Comparison of ENCODE assay signal across 13 cellular contexts in the genomic region with DNA sequence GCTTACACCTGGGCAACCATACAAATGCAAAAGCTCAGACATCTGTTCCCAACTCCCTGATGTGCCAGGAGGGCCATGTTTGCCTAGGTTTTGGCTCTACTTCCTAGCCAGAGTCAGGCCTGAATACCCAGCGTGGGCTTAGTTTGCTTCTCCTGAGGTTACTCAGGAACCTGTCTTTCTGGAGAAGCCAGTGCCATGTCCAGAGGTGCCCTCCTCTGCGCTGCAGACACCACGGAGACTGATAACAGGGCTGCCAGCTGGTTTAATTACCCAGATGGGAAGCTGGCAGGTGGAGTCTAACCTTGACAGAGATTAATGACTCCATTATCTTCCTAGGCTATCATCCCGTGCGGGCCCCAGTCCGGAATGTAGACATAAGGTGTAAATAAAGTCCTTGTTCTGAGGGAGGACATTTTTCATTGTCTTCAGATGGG. TPM values are rescaled to one million over a fixed set of nuclear protein-coding genes. Genes with fewer than 3 reads are reported as not detected.
DNase-seq lines count a peak whose midpoint lies in the region; ATAC-seq and TF ChIP-seq lines count a peak whose summit lies in the region.
"Had no signal": no experiment of that assay in that cellular context is flagged by ENCODE, and none has a peak within 500 bp of the region (broad histone marks: within the 10 kb centered on the region; RNA-seq: fewer than 3 reads in every experiment).

No MANE protein-coding gene starts in this region.

- no peak overlapping the region for H3K4me3 Mint-ChIP-seq in endodermal cell
- no peak overlapping the region for H3K4me3 Mint-ChIP-seq in CD8-positive, alpha-beta T cell
- H3K4me3 Mint-ChIP-seq: activated CD8-positive, alpha-beta memory T cell treated with anti-CD3 and anti-CD28 coated beads, Interleukin-2, amount 10 ng/mL, durations not matched to agents 7 days and 5 days had no signal

- H3K4me1 Mint-ChIP-seq in endodermal cell, result no peaks in the 10 kb centered on the region
- H3K4me1 Mint-ChIP-seq in CD8-positive, alpha-beta T cell (ENCODE audit: low read depth), result peaks cover 17% of the 10 kb centered on the region

- peaks cover 12% of the 10 kb centered on the region for H3K9me3 Mint-ChIP-seq in endodermal cell
- no peaks in the 10 kb centered on the region for H3K9me3 Mint-ChIP-seq in CD8-positive, alpha-beta T cell

- no peak overlapping the region for H3K4me2 ChIP-seq in mammary epithelial cell (ENCODE audit: insufficient read depth, low read depth, low read length)

- H3K27me3 Mint-ChIP-seq in endodermal cell (ENCODE audit: insufficient read depth), result no peaks in the 10 kb centered on the region
- H3K27me3 Mint-ChIP-seq in CD8-positive, alpha-beta T cell (ENCODE audit: low read depth), result peaks cover 3% of the 10 kb centered on the region

- no peaks in the 10 kb centered on the region for H3K36me3 ChIP-seq in endodermal cell (ENCODE audit: control insufficient read depth, insufficient read depth, low read length)
- H3K36me3 ChIP-seq in esophagus squamous epithelium, result no peaks in the 10 kb centered on the region
- H3K36me3 ChIP-seq in mammary epithelial cell (ENCODE audit: insufficient read depth, low read length), result no peaks in the 10 kb centered on the region
- no peaks in the 10 kb centered on the region for H3K36me3 ChIP-seq in CD8-positive, alpha-beta T cell (ENCODE audit: insufficient read depth, low read length)
- H3K36me3 ChIP-seq: left lung had no signal

- H3K9ac ChIP-seq in endodermal cell (ENCODE audit: extremely low read depth, low read length, poor library complexity, severe bottlenecking) (no peak overlapping the region), mammary epithelial cell (ENCODE audit: insufficient read depth, low read length) (no peak overlapping the region)

- 92 to 97% methylated on average over 4 to 6 of the region's 6 CpGs for WGBS in endodermal cell (ENCODE audit: insufficient coverage in 1 of 2, insufficient read length in 1 of 2), 2 experiments
- 25 to 47% methylated on average over 5 of the region's 6 CpGs for WGBS in esophagus squamous epithelium, 2 donors
- WGBS in mammary epithelial cell (ENCODE audit: low coverage, missing lambda C conversion rate), result 90% methylated on average over 5 of the region's 6 CpGs

- H4K20me1 ChIP-seq in mammary epithelial cell (ENCODE audit: insufficient read depth, low read length), result no peaks in the 10 kb centered on the region

- ATAC-seq in GM18502 (IDR thresholded peaks at IDR 0.05; ENCODE audit: poor library complexity, unreplicated experiment), result no peak
- ATAC-seq in CD8-positive, alpha-beta T cell, result no peak
- ATAC-seq: activated CD8-positive, alpha-beta memory T cell treated with anti-CD3 and anti-CD28 coated beads, Interleukin-2, amount 10 ng/mL, durations not matched to agents 7 days and 5 days; left lung; psoas muscle had no signal

- no TSS peak for BruUV-seq in mammary epithelial cell (replicated peaks; lab: Mats Ljungman, UMichigan)

- no peak overlapping the region for H2AFZ ChIP-seq in mammary epithelial cell (ENCODE audit: low read depth, low read length)

- DNase-seq in COLO668 (lab: John Stamatoyannopoulos, UW; ENCODE audit: unreplicated experiment) (peak; percentile 79), NCI-H1417 treated with DMSO at 0.1 percent for 48 hours (lab: John Stamatoyannopoulos, UW) (peak; percentile 65), NCI-H524 (lab: John Stamatoyannopoulos, UW) (peak; percentile 32 to 75), endodermal cell (peak; percentile 46), esophagus squamous epithelium (lab: John Stamatoyannopoulos, UW) (no peak), mammary epithelial cell (no peak)
- DNase-seq in CD8-positive, alpha-beta T cell, result no peak
- DNase-seq: activated CD8-positive, alpha-beta memory T cell treated with anti-CD3 and anti-CD28 coated beads, Interleukin-2, amount 10 ng/mL, durations not matched to agents 7 days and 5 days; dermis blood vessel endothelial cell; GDM1; left lung; psoas muscle had no signal

- dilution Hi-C loops in mammary epithelial cell (cut with HindIII; ENCODE audit: low sequenced_read_pairs), result loop anchor here (5.0 kb wide), 2 partner anchors 85 to 275 kb away; no protein-coding TSS in a partner anchor

- TF ChIP-seq POLR2A in esophagus squamous epithelium (IDR thresholded peaks at IDR 0.05), result no peak

- CTCF ChIA-PET in mammary epithelial cell (lab: Charles Lee; ENCODE audit: low non-redundant PET), result no interaction called here
- CTCF ChIA-PET in CD8-positive, alpha-beta T cell (lab: Charles Lee), result interaction anchor here (0.6 kb wide), 1 partner anchor 53 kb away, joined by 3 read pairs; no protein-coding TSS in a partner anchor

- H3K4me1 ChIP-seq in endodermal cell (ENCODE audit: control insufficient read depth, insufficient read depth, low read length), result no peaks in the 10 kb centered on the region
- peaks cover 0 to 16% (median 0%) of the 10 kb centered on the region in 3 donors for H3K4me1 ChIP-seq in esophagus squamous epithelium
- H3K4me1 ChIP-seq in mammary epithelial cell (ENCODE audit: insufficient read depth, low read length), result no peaks in the 10 kb centered on the region
- peaks cover 6% of the 10 kb centered on the region for H3K4me1 ChIP-seq in CD8-positive, alpha-beta T cell (ENCODE audit: insufficient read depth, low read length)
- H3K4me1 ChIP-seq: psoas muscle had no signal

- H3K27ac Mint-ChIP-seq in endodermal cell, result no peak overlapping the region
- H3K27ac Mint-ChIP-seq in CD8-positive, alpha-beta T cell, result no peak overlapping the region
- H3K27ac Mint-ChIP-seq: activated CD8-positive, alpha-beta memory T cell treated with anti-CD3 and anti-CD28 coated beads, Interleukin-2, amount 10 ng/mL, durations not matched to agents 7 days and 5 days had no signal

- H3K9me3 ChIP-seq in endodermal cell (ENCODE audit: control insufficient read depth, low read length) (peaks cover 9% of the 10 kb centered on the region), esophagus squamous epithelium (no peaks in the 10 kb centered on the region), mammary epithelial cell (replicated peaks; ENCODE audit: insufficient read depth, low read length) (peaks cover 2% of the 10 kb centered on the region)
- no peaks in the 10 kb centered on the region for H3K9me3 ChIP-seq in CD8-positive, alpha-beta T cell (ENCODE audit: low read length)
- H3K9me3 ChIP-seq: left lung, psoas muscle had no signal

- intact Hi-C loops in esophagus squamous epithelium (cut with DNase I) (no loop called here), mammary epithelial cell (cut with micrococcal nuclease) (no loop called here)
- intact Hi-C loops in CD8-positive, alpha-beta T cell (cut with DNase I, micrococcal nuclease), result no loop called here

- H3K4me3 ChIP-seq in endodermal cell (ENCODE audit: low read length) (no peak overlapping the region), esophagus squamous epithelium (no peak overlapping the region), mammary epithelial cell (replicated peaks in 1 of 3; ENCODE audit: insufficient read depth in 1 of 3, low read depth in 2 of 3, low read length in 3 of 3) (no peak overlapping the region)
- H3K4me3 ChIP-seq in CD8-positive, alpha-beta T cell (ENCODE audit: low read depth, low read length), result no peak overlapping the region
- H3K4me3 ChIP-seq: left lung, psoas muscle had no signal

- no peak for TF ChIP-seq CTCF in endodermal cell (conservative IDR thresholded peaks at IDR 0.05)
- TF ChIP-seq CTCF in esophagus squamous epithelium (IDR thresholded peaks at IDR 0.05), result no peak
- no peak for TF ChIP-seq CTCF in mammary epithelial cell (conservative IDR thresholded peaks at IDR 0.05 in 1 of 2, IDR thresholded peaks at IDR 0.05 in 1 of 2; ENCODE audit: extremely low read depth in 1 of 2, insufficient read depth in 1 of 2, low read depth in 1 of 2, low read length in 2 of 2)
- TF ChIP-seq CTCF in CD8-positive, alpha-beta T cell (IDR thresholded peaks at IDR 0.05), result no peak

- POLR2A ChIA-PET in CD8-positive, alpha-beta T cell (lab: Charles Lee), result interaction anchor here (1.2 kb wide), 1 partner anchor 9 kb away, joined by 3 read pairs; no protein-coding TSS in a partner anchor

- no peaks in the 10 kb centered on the region for H3K27me3 ChIP-seq in endodermal cell (ENCODE audit: control insufficient read depth, insufficient read depth, low read length, poor library complexity, severe bottlenecking)
- H3K27me3 ChIP-seq in esophagus squamous epithelium, result no peaks in the 10 kb centered on the region
- H3K27me3 ChIP-seq in mammary epithelial cell (ENCODE audit: insufficient read depth, low read length), result no peaks in the 10 kb centered on the region
- no peaks in the 10 kb centered on the region for H3K27me3 ChIP-seq in CD8-positive, alpha-beta T cell (ENCODE audit: insufficient read depth, low read length)
- H3K27me3 ChIP-seq: left lung had no signal

- no peak overlapping the region for H3K27ac ChIP-seq in endodermal cell (ENCODE audit: low read depth, low read length)
- H3K27ac ChIP-seq in esophagus squamous epithelium, result no peak overlapping the region
- no peak overlapping the region for H3K27ac ChIP-seq in mammary epithelial cell (ENCODE audit: insufficient read depth, low read depth, low read length)
- no peak overlapping the region for H3K27ac ChIP-seq in CD8-positive, alpha-beta T cell (ENCODE audit: low read depth, low read length)
- H3K27ac ChIP-seq: left lung, psoas muscle had no signal

- in situ Hi-C loops in mammary epithelial cell (cut with MboI; ENCODE audit: low sequenced_read_pairs in 2 of 2), result no loop called here

- no peaks in the 10 kb centered on the region for H3K36me3 Mint-ChIP-seq in endodermal cell (ENCODE audit: low read depth)
- H3K36me3 Mint-ChIP-seq in CD8-positive, alpha-beta T cell, result no peaks in the 10 kb centered on the region

- no peaks in the 10 kb centered on the region for H3K79me2 ChIP-seq in mammary epithelial cell (ENCODE audit: insufficient read depth, low read length)

RNA-seq across cellular contexts. Expression of gene ZNFX1, which starts 29.1 kb away (rescaled TPM):
- total RNA-seq in endodermal cell (1 to 10 TPM; 8.1 to 8.9 TPM), esophagus squamous epithelium (10 to 100 TPM; 12.8 to 25.2 (median 17.9) TPM), mammary epithelial cell (10 to 100 TPM; 24.9 to 34.0 TPM)
- polyA plus RNA-seq in endodermal cell (2013, experiment 1 of 2), result 6.7 TPM
- 6.1 TPM for polyA plus RNA-seq in endodermal cell (2013, experiment 2 of 2)
- 6.3 TPM for polyA plus RNA-seq in mammary epithelial cell
- 54.2 TPM for polyA minus RNA-seq in mammary epithelial cell
- total RNA-seq in CD8-positive, alpha-beta T cell, result 10 to 100 TPM; 53.8 to 55.0 TPM

Comparison
In these comparisons a context has a peak if more than half of its experiments do, and no peak if none do; other contexts are left out.
1. DNase-seq: peak in COLO668 (single experiment), NCI-H1417 treated with DMSO at 0.1 percent for 48 hours (single experiment), NCI-H524 (2 of 2) and endodermal cell (single experiment); none in esophagus squamous epithelium (single experiment), mammary epithelial cell (single experiment) and CD8-positive, alpha-beta T cell (0 of 7).